ENCODE assay signal across 19 cellular contexts in the genomic region with DNA sequence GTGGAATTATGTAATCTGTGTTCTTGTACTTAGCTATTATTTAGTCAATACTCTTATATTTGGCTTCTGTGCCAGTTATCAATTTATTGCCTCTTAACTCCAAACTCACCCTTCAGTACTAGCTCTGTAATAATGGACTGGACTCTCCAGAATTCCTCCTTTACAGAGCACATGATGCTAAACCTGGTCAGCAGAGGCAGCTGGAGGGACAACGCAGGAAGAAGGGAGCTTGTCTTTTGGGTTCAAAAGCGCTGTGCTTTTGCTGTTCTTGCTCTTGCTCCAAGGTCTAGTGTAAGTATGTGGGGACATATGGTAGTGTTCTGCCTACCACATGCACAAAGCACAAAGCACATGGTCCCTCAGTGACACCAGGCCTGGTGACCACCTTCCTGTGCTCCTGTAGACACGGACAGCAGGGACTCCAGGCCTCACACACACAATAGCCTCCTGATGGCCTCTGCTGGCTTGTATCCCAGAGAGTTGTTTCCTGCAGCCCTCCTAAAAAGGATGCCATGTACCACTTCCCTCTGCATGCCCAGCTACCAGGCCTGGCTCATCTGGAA. TPM values are rescaled to one million over a fixed set of nuclear protein-coding genes. Genes with fewer than 3 reads are reported as not detected.
DNase-seq lines count a peak whose midpoint lies in the region; ATAC-seq and TF ChIP-seq lines count a peak whose summit lies in the region.
"Had no signal": no experiment of that assay in that cellular context is flagged by ENCODE, and none has a peak within 500 bp of the region (broad histone marks: within the 10 kb centered on the region; RNA-seq: fewer than 3 reads in every experiment).

No MANE protein-coding gene starts in this region.

- CTCF ChIA-PET in GM10248 (lab: Yijun Ruan, JAX) = interaction anchor here (0.8 to 2.4 kb wide), 6 partner anchors 11 to 39 kb away, joined by 3 to 10 read pairs (median 7); no protein-coding TSS in a partner anchor

- ATAC-seq in HG02973 (IDR thresholded peaks at IDR 0.05; ENCODE audit: unreplicated experiment) = no peak
- ATAC-seq: left lung; naive thymus-derived CD8-positive, alpha-beta T cell; stimulated activated memory B cell treated with anti-CD40 and anti-IgM and Interleukin-4, amounts not matched to agents 10 μg/mL and 1 μg/mL and 100 μg/mL, for 72 hours had no signal

- peak; percentile 11 for TF ChIP-seq CTCF in GM10248 (IDR thresholded peaks at IDR 0.05; ENCODE audit: control extremely low read depth, extremely low read depth, low read depth, missing control alignments)
- peak; percentile 19 for TF ChIP-seq CTCF in fibroblast of mammary gland (conservative IDR thresholded peaks at IDR 0.05; ENCODE audit: control insufficient read depth, insufficient read depth, low read depth, low read length)

- no peak overlapping the region for H3K4me3 ChIP-seq in fibroblast of mammary gland (ENCODE audit: control insufficient read depth, low read depth, low read length)
- H3K4me3 ChIP-seq: breast epithelium, left lung had no signal

- DNase-seq in AML-193 (lab: John Stamatoyannopoulos, UW) = peak; percentile 5 to 29
- DNase-seq in GM10248 (ENCODE audit: extremely low spot score) = no peak
- peak; percentile 21 for DNase-seq in RPMI7951 (ENCODE audit: low read depth)
- DNase-seq in fibroblast of mammary gland (ENCODE audit: low read depth) = no peak
- DNase-seq in OCI-M2 (lab: John Stamatoyannopoulos, UW; ENCODE audit: unreplicated experiment) = no peak
- DNase-seq in hepatic stellate cell (ENCODE audit: low spot score) = no peak
- DNase-seq in stimulated activated CD4-positive, alpha-beta T cell treated with anti-CD3 and anti-CD28 coated beads, Interleukin-15, amount 100 ng/mL, for 24 hours = no peak
- DNase-seq: activated CD8-positive, alpha-beta memory T cell treated with anti-CD3 and anti-CD28 coated beads for 24 hours; activated gamma-delta T cell treated with Interleukin-2 at 50 U/mL for 16 hours; GDM1; GOT3; Kasumi-1; left lung; naive thymus-derived CD8-positive, alpha-beta T cell; NCI-H1930; WERI-Rb-1 had no signal

- POLR2A ChIA-PET in GM10248 (lab: Yijun Ruan, JAX) = interaction anchor here (0.9 kb wide), 1 partner anchor 47 kb away, joined by 5 read pairs; the partner anchor contains the start of gene CHD6

RNA-seq across cellular contexts. Expression of gene CHD6, which starts 46.1 kb away (rescaled TPM):
- 14.3 and 17.4 TPM in 2 replicates for total RNA-seq in RPMI7951 (2014; rRNA removed; shearing (Covaris generic))

Comparison
In these comparisons a context has a peak if more than half of its experiments do, and no peak if none do; other contexts are left out.
1. DNase-seq: peak in AML-193 (2 of 2) and RPMI7951 (single experiment); none in GM10248 (single experiment), fibroblast of mammary gland (single experiment), OCI-M2 (single experiment), hepatic stellate cell (single experiment) and stimulated activated CD4-positive, alpha-beta T cell treated with anti-CD3 and anti-CD28 coated beads, Interleukin-15, amount 100 ng/mL, for 24 hours (single experiment).